Comparison of ENCODE assay signal across 14 cellular contexts in genomic region chr15:60859996-60860494, GRCh38.
DNase-seq lines count a peak whose midpoint lies in the region; ATAC-seq, FAIRE-seq and TF ChIP-seq lines count a peak whose summit lies in the region.
"Had no signal": no experiment of that assay in that cellular context is flagged by ENCODE, and none has a peak within 500 bp of the region (broad histone marks: within the 10 kb centered on the region; RNA-seq: fewer than 3 reads in every experiment).

No MANE protein-coding gene starts in this region.

- H3K27ac ChIP-seq in osteoblast (ENCODE audit: low read depth, low read length): peak overlapping the region; percentile 46
- no peak overlapping the region for H3K27ac ChIP-seq in kidney (ENCODE audit: low read depth in 2 of 2, low read length in 2 of 2)
- H3K27ac ChIP-seq: parathyroid adenoma had no signal

- H3K9ac ChIP-seq in kidney (ENCODE audit: low read length in 2 of 2): no peak overlapping the region
- H3K9ac ChIP-seq: parathyroid adenoma had no signal

- no peak for ATAC-seq in GM21825 (IDR thresholded peaks at IDR 0.05; ENCODE audit: unreplicated experiment)
- ATAC-seq: mucosa of descending colon had no signal

- intact Hi-C loops in kidney (cut with DNase I): no loop called here
- intact Hi-C loops in head of caudate nucleus (cut with DNase I): no loop called here

- H3K9me3 ChIP-seq in osteoblast (ENCODE audit: low read depth, low read length): no peaks in the 10 kb centered on the region
- no peaks in the 10 kb centered on the region for H3K9me3 ChIP-seq in kidney (ENCODE audit: control insufficient read depth in 1 of 2, low read length in 2 of 2)
- H3K9me3 ChIP-seq: mucosa of descending colon had no signal

- H3K4me2 ChIP-seq in osteoblast (ENCODE audit: insufficient read depth, low read length): peak overlapping the region; percentile 18

- DNase-seq in AG20443 (ENCODE audit: low spot score) (peak; percentile 68), HT1080 (ENCODE audit: low read depth) (peak; percentile 17), epithelial cell of proximal tubule (ENCODE audit: low read depth) (peak; percentile 86), osteoblast (ENCODE audit: insufficient read length, low spot score, missing footprints) (no peak), kidney (no peak), foreskin melanocyte (no peak), head of caudate nucleus (no peak)
- DNase-seq: activated CD4-positive, alpha-beta T cell treated with anti-CD3 and anti-CD28 coated beads, Interleukin-2, amount 50 U/mL, for 1 hour; islet precursor cell; mucosa of descending colon; SHP77 treated with DMSO at 0.1 percent for 48 hours; T-helper 2 cell had no signal

- no peaks in the 10 kb centered on the region for H3K27me3 ChIP-seq in osteoblast (ENCODE audit: insufficient read depth, low read length)

- TF ChIP-seq CTCF in epithelial cell of proximal tubule (conservative IDR thresholded peaks at IDR 0.05; ENCODE audit: low read depth, low read length) (no peak), osteoblast (IDR thresholded peaks at IDR 0.05; ENCODE audit: extremely low read depth, low read depth, low read length) (no peak), kidney (IDR thresholded peaks at IDR 0.05; ENCODE audit: borderline replicate concordance, extremely low read depth, insufficient read depth) (no peak)

- H4K20me1 ChIP-seq in osteoblast (ENCODE audit: insufficient read depth, low read length): no peaks in the 10 kb centered on the region

- no peaks in the 10 kb centered on the region for H3K79me2 ChIP-seq in osteoblast (ENCODE audit: insufficient read depth, low read length)
- H3K79me2 ChIP-seq: parathyroid adenoma had no signal

- H3K36me3 ChIP-seq in osteoblast (ENCODE audit: insufficient read depth, low read length): no peaks in the 10 kb centered on the region
- H3K36me3 ChIP-seq in kidney (ENCODE audit: control insufficient read depth in 1 of 2, insufficient read depth in 2 of 2, low read length in 2 of 2): no peaks in the 10 kb centered on the region

- no peak overlapping the region for H3K4me3 ChIP-seq in epithelial cell of proximal tubule (ENCODE audit: low read depth, low read length)
- H3K4me3 ChIP-seq in osteoblast (ENCODE audit: insufficient read depth, low read length): no peak overlapping the region
- H3K4me3 ChIP-seq in kidney (ENCODE audit: low read length in 2 of 2): no peak overlapping the region
- H3K4me3 ChIP-seq: mucosa of descending colon had no signal

- H3K4me1 ChIP-seq in osteoblast (ENCODE audit: insufficient read depth, low read length) (peaks cover 14% of the 10 kb centered on the region), kidney (ENCODE audit: control insufficient read depth in 1 of 2, insufficient read depth in 1 of 2, low read depth in 1 of 2, low read length in 2 of 2) (no peaks in the 10 kb centered on the region)
- H3K4me1 ChIP-seq: parathyroid adenoma had no signal

- no peak overlapping the region for H2AFZ ChIP-seq in osteoblast (ENCODE audit: low read length)
- H2AFZ ChIP-seq: parathyroid adenoma had no signal

- no peak for FAIRE-seq in kidney (lab: Jason Lieb, UNC)

Comparison
In these comparisons a context has a peak if more than half of its experiments do, and no peak if none do; other contexts are left out.
1. DNase-seq: peak in AG20443 (single experiment), HT1080 (single experiment) and epithelial cell of proximal tubule (single experiment); none in osteoblast (single experiment), kidney (single experiment), foreskin melanocyte (single experiment) and head of caudate nucleus (0 of 42).